Comparison of ENCODE assay signal across 9 cellular contexts in genomic region chr3:196268270-196269163, GRCh38. TPM values are rescaled to one million over a fixed set of nuclear protein-coding genes. Genes with fewer than 3 reads are reported as not detected.
A peak's percentile ranks its signal among the peaks of the same experiment; 100 is the strongest.
DNase-seq lines count a peak whose midpoint lies in the region; ATAC-seq and TF ChIP-seq lines count a peak whose summit lies in the region.
"Had no signal": no experiment of that assay in that cellular context is flagged by ENCODE, and none has a peak within 500 bp of the region (broad histone marks: within the 10 kb centered on the region; RNA-seq: fewer than 3 reads in every experiment).

No MANE protein-coding gene starts in this region.

- no peaks in the 10 kb centered on the region for H3K27me3 ChIP-seq in AG04450 (ENCODE audit: control insufficient read depth, insufficient read depth, low read length)

- peaks cover 28% of the 10 kb centered on the region for H3K4me1 Mint-ChIP-seq in stimulated activated effector memory CD8-positive, alpha-beta T cell treated with anti-CD3 and anti-CD28 coated beads, Interleukin-12 subunit alpha, Interleukin-12 subunit beta, amount 100 ng/mL, for 72 hours

- no peak overlapping the region for H3K27ac Mint-ChIP-seq in stimulated activated effector memory CD8-positive, alpha-beta T cell treated with anti-CD3 and anti-CD28 coated beads, Interleukin-12 subunit alpha, Interleukin-12 subunit beta, amount 100 ng/mL, for 72 hours

- no peak for ATAC-seq in stimulated activated effector memory CD8-positive, alpha-beta T cell treated with anti-CD3 and anti-CD28 coated beads, Interleukin-12 subunit alpha, Interleukin-12 subunit beta, amount 100 ng/mL, for 72 hours
- no peak for ATAC-seq in GM21381 (IDR thresholded peaks at IDR 0.05; ENCODE audit: unreplicated experiment)

- peak overlapping the region; percentile 47 for H3K27ac ChIP-seq in AG04450 (ENCODE audit: low read depth, low read length)

- peaks cover 7% of the 10 kb centered on the region; the same call in 1 of the 2 replicates for H3K9me3 ChIP-seq in AG04450 (ENCODE audit: control insufficient read depth, insufficient read depth, low read length)

- H3K36me3 Mint-ChIP-seq in stimulated activated effector memory CD8-positive, alpha-beta T cell treated with anti-CD3 and anti-CD28 coated beads, Interleukin-12 subunit alpha, Interleukin-12 subunit beta, amount 100 ng/mL, for 72 hours: peaks cover 75% of the 10 kb centered on the region

- no peaks in the 10 kb centered on the region for H3K9me3 Mint-ChIP-seq in stimulated activated effector memory CD8-positive, alpha-beta T cell treated with anti-CD3 and anti-CD28 coated beads, Interleukin-12 subunit alpha, Interleukin-12 subunit beta, amount 100 ng/mL, for 72 hours

- DNase-seq in AG04450 (ENCODE audit: low read depth, low spot score): no peak
- peak; percentile 78 for DNase-seq in HCEC 1CT
- DNase-seq in T1000 (lab: John Stamatoyannopoulos, UW): peak; percentile 33
- peak; percentile 95 for DNase-seq in foreskin melanocyte
- no peak for DNase-seq in stimulated activated CD4-positive, alpha-beta T cell treated with anti-CD3 and anti-CD28 coated beads, Interleukin-2, amount 100 ng/mL, for 48 hours
- DNase-seq in epidermal melanocyte (ENCODE audit: insufficient read length, low spot score): no peak
- no peak for DNase-seq in stimulated activated effector memory CD8-positive, alpha-beta T cell treated with anti-CD3 and anti-CD28 coated beads, Interleukin-12 subunit alpha, Interleukin-12 subunit beta, amount 100 ng/mL, for 72 hours (ENCODE audit: low spot score in 2 of 2)
- DNase-seq: NCI-H1105 had no signal

- H3K4me3 Mint-ChIP-seq in stimulated activated effector memory CD8-positive, alpha-beta T cell treated with anti-CD3 and anti-CD28 coated beads, Interleukin-12 subunit alpha, Interleukin-12 subunit beta, amount 100 ng/mL, for 72 hours: no peak overlapping the region

- TF ChIP-seq CTCF in AG04450 (IDR thresholded peaks at IDR 0.05; ENCODE audit: low read depth, low read length): no peak

- CTCF ChIA-PET in AG04450 (lab: Charles Lee): interaction anchor here (0.6 to 2.8 kb wide), 3 partner anchors 14 to 339 kb away, joined by 3 to 13 read pairs (median 3); no protein-coding TSS in a partner anchor

- H3K4me3 ChIP-seq in AG04450 (ENCODE audit: low read depth, low read length): no peak overlapping the region

- POLR2A ChIA-PET in AG04450 (lab: Yijun Ruan, JAX): interaction anchor here (0.7 to 2.7 kb wide), 3 partner anchors 8 to 194 kb away, joined by 4 to 7 read pairs (median 4); partner anchors contain the start of gene PCYT1A

RNA-seq across cellular contexts. Expression of gene PCYT1A, which starts 19.0 kb away (rescaled TPM):
- polyA plus RNA-seq in AG04450 (2011; rRNA removed): 71.4 and 76.6 TPM in 2 replicates
- polyA minus RNA-seq in AG04450 (2011; rRNA and poly(A)+ RNA removed): 144 and 234 TPM in 2 replicates

RNA-seq across cellular contexts. Expression of gene DYNLT2B, which starts 49.5 kb away (rescaled TPM):
- 7.9 and 9.8 TPM in 2 replicates for polyA plus RNA-seq in AG04450 (2011; rRNA removed)
- polyA minus RNA-seq in AG04450 (2011; rRNA and poly(A)+ RNA removed): 1.5 and 1.6 TPM in 2 replicates

RNA-seq across cellular contexts. Expression of gene SLC51A, which starts 52.2 kb away (rescaled TPM):
- polyA plus RNA-seq in AG04450 (2011; rRNA removed): not detected in 2 replicates
- not detected in 2 replicates for polyA minus RNA-seq in AG04450 (2011; rRNA and poly(A)+ RNA removed)

RNA-seq across cellular contexts. Expression of gene ZDHHC19, which starts 57.3 kb away (rescaled TPM):
- not detected in 2 replicates for polyA plus RNA-seq in AG04450 (2011; rRNA removed)
- not detected in 2 replicates for polyA minus RNA-seq in AG04450 (2011; rRNA and poly(A)+ RNA removed)

Comparison
In these comparisons a context has a peak if more than half of its experiments do, and no peak if none do; other contexts are left out.
1. DNase-seq: peak in HCEC 1CT (single experiment), T1000 (single experiment) and foreskin melanocyte (single experiment); none in AG04450 (single experiment), stimulated activated CD4-positive, alpha-beta T cell treated with anti-CD3 and anti-CD28 coated beads, Interleukin-2, amount 100 ng/mL, for 48 hours (0 of 2), epidermal melanocyte (single experiment) and stimulated activated effector memory CD8-positive, alpha-beta T cell treated with anti-CD3 and anti-CD28 coated beads, Interleukin-12 subunit alpha, Interleukin-12 subunit beta, amount 100 ng/mL, for 72 hours (0 of 2).